In the genomic region with DNA sequence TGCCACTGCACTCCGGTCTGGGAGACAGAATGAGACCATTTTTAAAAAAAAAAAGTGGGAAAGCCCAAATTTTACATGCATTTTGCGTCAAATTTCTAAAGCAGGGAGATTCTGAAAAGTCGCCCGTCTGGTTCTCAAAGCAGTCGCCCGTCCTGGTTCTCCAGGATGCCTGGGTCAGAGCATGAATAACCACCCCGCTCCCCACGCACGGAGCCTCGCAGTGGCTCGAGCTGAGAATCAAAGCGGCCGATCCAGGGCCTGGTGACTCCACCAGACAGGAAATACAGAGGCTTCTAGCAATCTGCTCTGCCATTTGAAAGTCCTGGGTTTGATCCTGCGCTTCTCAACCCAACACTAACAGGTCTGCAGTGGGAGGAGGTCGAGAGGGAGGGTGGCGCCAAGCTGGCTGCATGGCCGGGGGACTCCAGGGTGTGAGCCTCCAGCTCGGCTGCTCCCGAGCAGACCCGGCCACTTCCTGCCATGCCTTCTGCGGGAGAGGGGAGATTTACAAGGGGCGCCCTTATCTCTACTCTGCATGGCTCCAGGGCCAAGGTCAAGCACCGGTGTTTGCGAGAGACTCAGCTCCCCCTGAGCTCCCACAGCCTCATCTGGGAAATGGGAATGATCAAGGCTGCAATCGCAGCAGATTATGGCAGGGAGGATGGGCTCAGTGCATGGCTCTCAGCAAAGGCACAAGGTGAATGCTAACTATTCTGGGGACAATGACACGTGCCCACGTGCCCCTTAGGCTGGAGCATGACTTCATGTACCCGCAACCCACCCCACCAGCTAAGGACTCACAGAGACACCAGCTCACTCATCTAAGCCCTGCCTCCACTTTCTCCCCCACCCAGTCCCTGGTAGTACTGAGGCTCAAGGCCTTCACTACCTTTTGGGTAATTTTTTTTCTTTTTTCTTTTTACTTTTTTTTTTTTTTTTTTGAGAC, we compare ENCODE assay signal across 1 cellular context.
TF ChIP-seq lines count a peak whose summit lies in the region.

No MANE protein-coding gene starts in this region.

TF ChIP-seq in SK-N-SH treated with all-trans-retinoic acid at 6 μM for 48 hours, 23 proteins besides CTCF, POLR2A, EP300 and RAD21 (continued from another document):
- TF ChIP-seq ZNF565 (CRISPR knock-in tag; conservative IDR thresholded peaks at IDR 0.05; ENCODE audit: low read depth) (no peak), ZFP3 (CRISPR knock-in tag; IDR thresholded peaks at IDR 0.05) (no peak), ARNTL (CRISPR knock-in tag; IDR thresholded peaks at IDR 0.05; ENCODE audit: borderline replicate concordance, low read depth) (no peak), ZNF8 (CRISPR knock-in tag; IDR thresholded peaks at IDR 0.05) (no peak), OSR1 (CRISPR knock-in tag; IDR thresholded peaks at IDR 0.05) (no peak), TCF4 (CRISPR knock-in tag; IDR thresholded peaks at IDR 0.05; ENCODE audit: borderline replicate concordance) (no peak), GLIS3 (CRISPR knock-in tag; IDR thresholded peaks at IDR 0.05) (no peak)
